In the genomic region with DNA sequence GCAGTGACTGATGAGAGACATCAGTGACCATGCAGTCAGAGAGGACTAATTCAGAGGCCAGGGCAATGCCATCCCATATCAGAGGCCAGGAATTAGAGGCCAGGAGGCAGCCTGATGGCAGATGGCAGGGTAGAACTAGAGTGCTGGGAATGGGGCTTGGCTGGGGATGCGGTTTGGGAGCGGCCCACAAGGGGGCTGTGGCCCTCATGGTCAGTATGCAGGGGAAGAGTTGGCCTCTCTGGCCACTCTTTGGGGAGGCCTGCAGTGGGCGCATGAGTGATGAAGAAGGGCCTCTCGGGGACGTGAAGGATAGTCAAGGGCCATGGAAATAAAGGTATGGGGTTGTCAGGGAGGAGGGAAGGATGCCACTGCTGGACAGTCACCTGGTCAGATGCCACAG, we compare ENCODE assay signal across 1 cellular context.
TF ChIP-seq lines count a peak whose summit lies in the region.

No MANE protein-coding gene starts in this region.

TF ChIP-seq in SK-N-SH, 30 proteins besides CTCF, POLR2A, EP300 and RAD21:
- TF ChIP-seq ELF1 (IDR thresholded peaks at IDR 0.05) (no peak), MAX (IDR thresholded peaks at IDR 0.05; ENCODE audit: low read depth) (no peak), GATA2 (CRISPR knock-in tag; IDR thresholded peaks at IDR 0.05) (no peak), NRF1 (IDR thresholded peaks at IDR 0.05; ENCODE audit: low read depth, low read length) (no peak), USF1 (IDR thresholded peaks at IDR 0.05; ENCODE audit: borderline replicate concordance, low read depth) (no peak)
- TF ChIP-seq, protein P1, sequence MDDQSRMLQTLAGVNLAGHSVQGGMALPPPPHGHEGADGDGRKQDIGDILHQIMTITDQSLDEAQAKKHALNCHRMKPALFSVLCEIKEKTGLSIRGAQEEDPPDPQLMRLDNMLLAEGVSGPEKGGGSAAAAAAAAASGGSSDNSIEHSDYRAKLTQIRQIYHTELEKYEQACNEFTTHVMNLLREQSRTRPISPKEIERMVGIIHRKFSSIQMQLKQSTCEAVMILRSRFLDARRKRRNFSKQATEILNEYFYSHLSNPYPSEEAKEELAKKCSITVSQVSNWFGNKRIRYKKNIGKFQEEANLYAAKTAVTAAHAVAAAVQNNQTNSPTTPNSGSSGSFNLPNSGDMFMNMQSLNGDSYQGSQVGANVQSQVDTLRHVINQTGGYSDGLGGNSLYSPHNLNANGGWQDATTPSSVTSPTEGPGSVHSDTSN (IDR thresholded peaks at IDR 0.05): no peak
